ENCODE assay signal across 29 cellular contexts in genomic region chr1:162458206-162458605, GRCh38. TPM values are rescaled to one million over a fixed set of nuclear protein-coding genes. Genes with fewer than 3 reads are reported as not detected.
"Had no signal": no experiment of that assay in that cellular context is flagged by ENCODE, and none has a peak within 500 bp of the region (broad histone marks: within the 10 kb centered on the region; RNA-seq: fewer than 3 reads in every experiment).

No MANE protein-coding gene starts in this region.

- H2AFZ ChIP-seq: neural progenitor cell had no signal

- H3K9me3 Mint-ChIP-seq: natural killer cell; stimulated activated naive CD8-positive, alpha-beta T cell treated with anti-CD3 and anti-CD28 coated beads, Interleukin-15, amount 100 ng/mL, for 72 hours had no signal

- H3K4me3 Mint-ChIP-seq: endodermal cell; memory B cell; mesothelial cell of epicardium; natural killer cell; neural progenitor cell; stimulated activated naive B cell treated with anti-CD40 and anti-IgM and Interleukin-4, amounts not matched to agents 10 μg/mL and 1 μg/mL and 100 μg/mL, for 72 hours; stimulated activated naive CD8-positive, alpha-beta T cell treated with anti-CD3 and anti-CD28 coated beads, Interleukin-15, amount 100 ng/mL, for 72 hours had no signal

- H3K9me3 ChIP-seq: heart right ventricle, lower lobe of right lung, ovary, right atrium auricular region, sigmoid colon, testis, tibial nerve, upper lobe of right lung, vagina had no signal

- H3K36me3 Mint-ChIP-seq: memory B cell; mesothelial cell of epicardium; natural killer cell; neural progenitor cell; stimulated activated naive B cell treated with anti-CD40 and anti-IgM and Interleukin-4, amounts not matched to agents 10 μg/mL and 1 μg/mL and 100 μg/mL, for 72 hours had no signal

- H3K4me1 ChIP-seq: heart right ventricle, lower lobe of right lung, neural progenitor cell, right atrium auricular region, sigmoid colon, testis, tibial nerve, upper lobe of right lung, vagina had no signal

- H3K9ac ChIP-seq: neural progenitor cell had no signal

- DNase-seq: effector CD4-positive, alpha-beta T cell; endodermal cell; erythroblast; heart right ventricle; islet precursor cell; lower lobe of right lung; natural killer cell; nucleus accumbens; ovary; sigmoid colon; stimulated activated CD4-positive, alpha-beta T cell treated with anti-CD3 and anti-CD28 coated beads, Interleukin-2, amount 100 ng/mL, for 24 hours; stimulated activated CD4-positive, alpha-beta T cell treated with anti-CD3 and anti-CD28 coated beads, Interleukin-4, amount 100 ng/mL, for 4 hours; stimulated activated naive B cell treated with anti-CD40 and anti-IgM and Interleukin-4, amounts not matched to agents 10 μg/mL and 1 μg/mL and 100 μg/mL, for 72 hours; stimulated activated naive CD8-positive, alpha-beta T cell treated with anti-CD3 and anti-CD28 coated beads, Interleukin-15, amount 100 ng/mL, for 72 hours; testis; upper lobe of right lung had no signal

- H3K4me3 ChIP-seq: heart right ventricle, lower lobe of right lung, neural progenitor cell, ovary, right atrium auricular region, sigmoid colon, skin epidermis, testis, tibial nerve, upper lobe of right lung, vagina had no signal

- ATAC-seq: heart right ventricle; left lobe of liver; lower lobe of right lung; natural killer cell; stimulated activated naive B cell treated with anti-CD40 and anti-IgM and Interleukin-4, amounts not matched to agents 10 μg/mL and 1 μg/mL and 100 μg/mL, for 72 hours; stimulated activated naive CD8-positive, alpha-beta T cell treated with anti-CD3 and anti-CD28 coated beads, Interleukin-15, amount 100 ng/mL, for 72 hours; upper lobe of right lung had no signal

- H3K4me2 ChIP-seq: neural progenitor cell had no signal

- H3K36me3 ChIP-seq: heart right ventricle, lower lobe of right lung, neural progenitor cell, ovary, right atrium auricular region, sigmoid colon, tibial nerve, upper lobe of right lung, vagina had no signal

- H3K27ac ChIP-seq: heart right ventricle, lower lobe of right lung, neural progenitor cell, ovary, right atrium auricular region, sigmoid colon, skin epidermis, testis, tibial nerve, upper lobe of right lung, vagina had no signal

- H3K4me1 Mint-ChIP-seq: endodermal cell; memory B cell; mesothelial cell of epicardium; natural killer cell; neural progenitor cell; stimulated activated naive B cell treated with anti-CD40 and anti-IgM and Interleukin-4, amounts not matched to agents 10 μg/mL and 1 μg/mL and 100 μg/mL, for 72 hours; stimulated activated naive CD8-positive, alpha-beta T cell treated with anti-CD3 and anti-CD28 coated beads, Interleukin-15, amount 100 ng/mL, for 72 hours had no signal

- H3K27me3 ChIP-seq: heart right ventricle, neural progenitor cell, ovary, right atrium auricular region, sigmoid colon, testis, tibial nerve, upper lobe of right lung, vagina had no signal

- H3K27me3 Mint-ChIP-seq: memory B cell; stimulated activated naive CD8-positive, alpha-beta T cell treated with anti-CD3 and anti-CD28 coated beads, Interleukin-15, amount 100 ng/mL, for 72 hours had no signal

- H3K27ac Mint-ChIP-seq: endodermal cell; memory B cell; mesothelial cell of epicardium; natural killer cell; neural progenitor cell; stimulated activated naive B cell treated with anti-CD40 and anti-IgM and Interleukin-4, amounts not matched to agents 10 μg/mL and 1 μg/mL and 100 μg/mL, for 72 hours had no signal

RNA-seq across cellular contexts. Expression of gene SH2D1B, which starts 46.3 kb away (rescaled TPM):
- total RNA-seq: dermis microvascular lymphatic vessel endothelial cell, endodermal cell, endothelial cell of umbilical vein, frontal cortex, glomerular endothelial cell, mesothelial cell of epicardium, myocyte, sigmoid colon, tibial nerve, vagina had no signal
